ENCODE assay signal across 11 cellular contexts in the genomic region with DNA sequence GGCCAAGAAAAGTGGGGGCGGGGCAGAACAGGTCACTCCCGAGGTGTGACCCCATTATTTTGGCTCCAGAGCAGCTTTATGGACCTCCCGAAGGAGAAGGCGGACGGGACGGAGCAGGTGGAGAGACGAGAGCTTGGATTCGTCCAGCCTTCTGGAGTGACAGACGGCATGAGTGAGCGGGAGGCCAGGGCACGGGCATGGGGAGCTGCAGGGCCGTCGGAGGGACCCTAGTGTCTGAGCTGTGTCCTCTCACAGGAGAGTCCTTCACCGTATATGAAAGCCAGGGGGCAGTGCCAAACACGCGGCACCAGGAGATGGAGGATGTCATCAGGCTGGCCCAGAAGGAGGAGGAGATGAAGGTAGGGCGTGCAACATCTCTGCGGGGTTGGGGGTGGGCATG. TPM values are rescaled to one million over a fixed set of nuclear protein-coding genes. Genes with fewer than 3 reads are reported as not detected.
"Had no signal": no experiment of that assay in that cellular context is flagged by ENCODE, and none has a peak within 500 bp of the region (broad histone marks: within the 10 kb centered on the region; RNA-seq: fewer than 3 reads in every experiment).

No MANE protein-coding gene starts in this region.

RNA-seq across cellular contexts. Expression of a gene that starts 11.0 kb away (rescaled TPM):
- total RNA-seq: OCI-LY7, PC-3, PC-9, Peyer's patch, Right ventricle myocardium inferior, Right ventricle myocardium superior, RPMI7951, SJCRH30, SJSA1, SK-MEL-5 had no signal

RNA-seq across cellular contexts. Expression of a gene that starts 35.5 kb away (rescaled TPM):
- total RNA-seq: PC-3, PC-9, Peyer's patch, Right ventricle myocardium inferior, Right ventricle myocardium superior, RPMI7951, SJCRH30, SJSA1, SK-MEL-5 had no signal
- polyA plus RNA-seq: SK-N-SH had no signal
